7 cellular contexts compared by ENCODE assay signal in the genomic region with DNA sequence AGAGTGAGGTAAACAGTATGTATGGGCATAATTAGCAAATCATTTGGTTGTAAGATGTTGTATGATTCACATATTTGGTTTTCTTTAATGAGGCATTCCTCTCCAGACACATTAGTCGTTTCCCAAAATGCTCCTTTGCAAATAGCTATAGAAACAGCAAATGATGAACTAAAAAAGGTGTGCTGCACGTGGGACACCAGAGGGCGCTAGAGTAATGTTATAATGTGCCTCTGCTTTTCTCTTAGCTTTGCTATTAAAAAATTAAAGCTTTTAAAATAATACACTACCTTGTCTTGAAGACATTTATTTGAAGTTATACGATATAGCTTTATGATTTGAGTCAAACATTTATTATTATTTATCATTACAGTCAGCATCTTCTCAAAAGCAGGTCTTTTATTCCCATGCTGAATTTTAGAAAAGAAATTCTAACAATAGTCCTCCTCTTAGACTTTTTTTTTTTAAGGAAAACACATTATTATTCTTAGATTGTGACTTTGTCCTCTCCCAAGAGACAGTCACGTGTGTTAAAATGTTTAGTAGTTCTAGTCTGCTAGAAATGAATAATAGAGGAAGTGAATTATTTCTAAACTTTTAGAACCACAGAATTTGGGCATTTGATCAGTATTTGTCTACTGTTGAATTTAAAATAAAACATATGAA.
A peak's percentile ranks its signal among the peaks of the same experiment; 100 is the strongest.
DNase-seq lines count a peak whose midpoint lies in the region; ATAC-seq and TF ChIP-seq lines count a peak whose summit lies in the region.

No MANE protein-coding gene starts in this region.

- H3K36me3 ChIP-seq in gastrocnemius medialis: no peaks in the 10 kb centered on the region

- peaks cover 8% of the 10 kb centered on the region for H3K27me3 Mint-ChIP-seq in activated naive CD8-positive, alpha-beta T cell treated with anti-CD3 and anti-CD28 coated beads, Interleukin-2, amount 50 U/mL, for 24 hours

- ATAC-seq in activated naive CD8-positive, alpha-beta T cell treated with anti-CD3 and anti-CD28 coated beads, Interleukin-2, amount 50 U/mL, for 24 hours: no peak
- ATAC-seq in left cardiac atrium (peak; percentile 60 to 63), gastrocnemius medialis (peak in 1 of 2 donors; percentile 37), GM19463 (IDR thresholded peaks at IDR 0.05; ENCODE audit: unreplicated experiment) (no peak)

- H3K27ac ChIP-seq in gastrocnemius medialis: peak overlapping the region in 2 of 4 donors; percentile 23 to 27

- DNase-seq in GM10248 (ENCODE audit: extremely low spot score) (peak; percentile 30), KG1 (lab: John Stamatoyannopoulos, UW) (peak; percentile 17), RKO (ENCODE audit: low spot score) (peak; percentile 73), left cardiac atrium (no peak), gastrocnemius medialis (no peak)
- peak; percentile 50 for DNase-seq in activated naive CD8-positive, alpha-beta T cell treated with anti-CD3 and anti-CD28 coated beads, Interleukin-2, amount 50 U/mL, for 24 hours

- no peaks in the 10 kb centered on the region for H3K4me1 Mint-ChIP-seq in activated naive CD8-positive, alpha-beta T cell treated with anti-CD3 and anti-CD28 coated beads, Interleukin-2, amount 50 U/mL, for 24 hours

- peak; percentile 87 for TF ChIP-seq CTCF in GM10248 (IDR thresholded peaks at IDR 0.05; ENCODE audit: control extremely low read depth, extremely low read depth, low read depth, missing control alignments)
- peak; percentile 78 to 88 (median 82) for TF ChIP-seq CTCF in gastrocnemius medialis (IDR thresholded peaks at IDR 0.05 in 4 of 5, conservative IDR thresholded peaks at IDR 0.05 in 1 of 5)

- intact Hi-C loops in left cardiac atrium (cut with DNase I) (loop anchor here (5.0 to 10.0 kb wide), 3 partner anchors 95 to 405 kb away; a partner anchor contains a TSS), gastrocnemius medialis (cut with DNase I; ENCODE audit: low total_unique reads) (loop anchor here (2.0 to 5.0 kb wide), 4 partner anchors 35 to 401 kb away; a partner anchor contains a TSS)

- H3K27ac Mint-ChIP-seq in activated naive CD8-positive, alpha-beta T cell treated with anti-CD3 and anti-CD28 coated beads, Interleukin-2, amount 50 U/mL, for 24 hours: no peak overlapping the region

- POLR2A ChIA-PET in GM10248 (lab: Yijun Ruan, JAX): interaction anchor here (0.8 kb wide), 1 partner anchor 10 kb away, joined by 3 read pairs; no protein-coding TSS in a partner anchor

- H3K4me1 ChIP-seq in gastrocnemius medialis: peaks cover 10 to 21% of the 10 kb centered on the region in 2 donors

- CTCF ChIA-PET in GM10248 (lab: Yijun Ruan, JAX): interaction anchor here (0.6 to 3.3 kb wide), 72 partner anchors 8 to 674 kb away, joined by 3 to 62 read pairs (median 4); a partner anchor contains a TSS

- H3K4me3 ChIP-seq in gastrocnemius medialis: no peak overlapping the region

- H3K9me3 ChIP-seq in gastrocnemius medialis: no peaks in the 10 kb centered on the region

- no peaks in the 10 kb centered on the region for H3K27me3 ChIP-seq in gastrocnemius medialis

- in situ Hi-C loops in gastrocnemius medialis (cut with MboI; ENCODE audit: low sequenced_read_pairs in 4 of 4): loop anchor here (5.0 to 25.0 kb wide), 3 partner anchors 392 to 402 kb away; a partner anchor contains a TSS

- H3K9me3 Mint-ChIP-seq in activated naive CD8-positive, alpha-beta T cell treated with anti-CD3 and anti-CD28 coated beads, Interleukin-2, amount 50 U/mL, for 24 hours: no peaks in the 10 kb centered on the region

- no peak for TF ChIP-seq POLR2A in gastrocnemius medialis (IDR thresholded peaks at IDR 0.05)

- H3K4me3 Mint-ChIP-seq in activated naive CD8-positive, alpha-beta T cell treated with anti-CD3 and anti-CD28 coated beads, Interleukin-2, amount 50 U/mL, for 24 hours: no peak overlapping the region

- H3K36me3 Mint-ChIP-seq in activated naive CD8-positive, alpha-beta T cell treated with anti-CD3 and anti-CD28 coated beads, Interleukin-2, amount 50 U/mL, for 24 hours (ENCODE audit: low read depth): no peaks in the 10 kb centered on the region

Comparison
In these comparisons a context has a peak if more than half of its experiments do, and no peak if none do; other contexts are left out.
1. DNase-seq: peak in GM10248 (single experiment), KG1 (single experiment), RKO (single experiment) and activated naive CD8-positive, alpha-beta T cell treated with anti-CD3 and anti-CD28 coated beads, Interleukin-2, amount 50 U/mL, for 24 hours (single experiment); none in left cardiac atrium (single experiment) and gastrocnemius medialis (0 of 2).
2. ATAC-seq: peak in left cardiac atrium (2 of 2); none in activated naive CD8-positive, alpha-beta T cell treated with anti-CD3 and anti-CD28 coated beads, Interleukin-2, amount 50 U/mL, for 24 hours (single experiment) and GM19463 (single experiment).